In genomic region chrX:149940015-149940716, GRCh38 we compare ENCODE assay signal across 8 cellular contexts. TPM values are rescaled to one million over a fixed set of nuclear protein-coding genes. Genes with fewer than 3 reads are reported as not detected.
DNase-seq lines count a peak whose midpoint lies in the region; ATAC-seq lines count a peak whose summit lies in the region.

No MANE protein-coding gene starts in this region.

- H3K36me3 Mint-ChIP-seq in effector memory CD8-positive, alpha-beta T cell (ENCODE audit: insufficient read depth): peaks cover 15% of the 10 kb centered on the region

- peak overlapping the region; percentile 80 for H4K91ac ChIP-seq in mesenchymal stem cell (ENCODE audit: low read length)

- no peaks in the 10 kb centered on the region for H3K27me3 Mint-ChIP-seq in effector memory CD8-positive, alpha-beta T cell

- no peak overlapping the region for H3K23ac ChIP-seq in mesenchymal stem cell (ENCODE audit: low read length in 2 of 2)

- H4K8ac ChIP-seq in mesenchymal stem cell (ENCODE audit: low read length): no peak overlapping the region

- peak; percentile 41 for ATAC-seq in GM21360 (IDR thresholded peaks at IDR 0.05; ENCODE audit: unreplicated experiment)
- peak; percentile 58 for ATAC-seq in effector memory CD8-positive, alpha-beta T cell (replicated peaks)

- H3K27ac ChIP-seq in mesenchymal stem cell (ENCODE audit: low read length, poor library complexity, severe bottlenecking): peak overlapping the region; percentile 99

- H3K27ac Mint-ChIP-seq in effector memory CD8-positive, alpha-beta T cell: peak overlapping the region; percentile 35 to 84

- H3K14ac ChIP-seq in mesenchymal stem cell (ENCODE audit: low read length in 2 of 2): no peak overlapping the region

- H3K4me3 Mint-ChIP-seq in effector memory CD8-positive, alpha-beta T cell: peak overlapping the region; percentile 90 to 91

- H3K18ac ChIP-seq in mesenchymal stem cell (ENCODE audit: low read depth in 1 of 2, low read length in 2 of 2): peak overlapping the region; percentile 54 to 87

- H3K4me3 ChIP-seq in mesenchymal stem cell (ENCODE audit: insufficient read depth in 1 of 2, low read depth in 1 of 2, low read length in 2 of 2): peak overlapping the region; percentile 62 to 69

- H2BK120ac ChIP-seq in mesenchymal stem cell (ENCODE audit: low read depth, low read length): no peak overlapping the region

- H2BK15ac ChIP-seq in mesenchymal stem cell (ENCODE audit: low read depth, poor library complexity, severe bottlenecking): no peak overlapping the region

- no peak overlapping the region for H2AFZ ChIP-seq in mesenchymal stem cell (ENCODE audit: low read depth, low read length)

- no peaks in the 10 kb centered on the region for H3K9me3 ChIP-seq in mesenchymal stem cell (ENCODE audit: control insufficient read depth, low read length)

- DNase-seq in Caki2 (ENCODE audit: low read depth) (peak; percentile 97), HT-29 (ENCODE audit: low spot score) (peak; percentile 96), mesenchymal stem cell (peak; percentile 97)
- peak; percentile 85 for DNase-seq in NK-92 treated with Interleukin-12 subunit alpha and Interleukin-12 subunit beta, amount 100 ng/mL, for 24 hours (lab: John Stamatoyannopoulos, UW)
- DNase-seq in activated CD8-positive, alpha-beta memory T cell treated with anti-CD3 and anti-CD28 coated beads for 48 hours (ENCODE audit: low read depth in 2 of 3, low spot score in 2 of 3): peak; percentile 47 to 76 (median 54)
- DNase-seq in effector memory CD8-positive, alpha-beta T cell: peak; percentile 85 to 87 (median 85)
- peak; percentile 66 for DNase-seq in stimulated activated CD8-positive, alpha-beta memory T cell treated with anti-CD3 and anti-CD28 coated beads, Interleukin-12 subunit alpha, Interleukin-12 subunit beta, amount 100 ng/mL, for 24 hours (ENCODE audit: extremely low read depth)

- H2AK5ac ChIP-seq in mesenchymal stem cell (ENCODE audit: low read length, severe bottlenecking): no peak overlapping the region

- peaks cover 5% of the 10 kb centered on the region for H3K4me1 ChIP-seq in mesenchymal stem cell (ENCODE audit: control insufficient read depth, insufficient read depth, low read depth, low read length)

- H3K4ac ChIP-seq in mesenchymal stem cell (ENCODE audit: low read depth in 1 of 2, low read length in 2 of 2): peak overlapping the region in 1 of 2 experiments; percentile 28

- H2BK5ac ChIP-seq in mesenchymal stem cell (ENCODE audit: low read depth, low read length, poor library complexity, severe bottlenecking): peak overlapping the region; percentile 66

- H3K36me3 ChIP-seq in mesenchymal stem cell (ENCODE audit: control insufficient read depth in 1 of 2, insufficient read depth in 2 of 2, low read depth in 1 of 2, low read length in 2 of 2): peaks cover 3% of the 10 kb centered on the region in 2 experiments

- H3K4me1 Mint-ChIP-seq in effector memory CD8-positive, alpha-beta T cell (ENCODE audit: low read depth in 2 of 2): peaks cover 0 to 6% of the 10 kb centered on the region in 2 donors

- H2BK12ac ChIP-seq in mesenchymal stem cell (ENCODE audit: low read length in 2 of 2): no peak overlapping the region

- H3K9me3 Mint-ChIP-seq in effector memory CD8-positive, alpha-beta T cell: no peaks in the 10 kb centered on the region

- in situ Hi-C loops in Caki2 (cut with HindIII; ENCODE audit: low pct_unique_long_range_greater_than_20kb, low sequenced_read_pairs): no loop called here

- peaks cover 1% of the 10 kb centered on the region for H3K79me1 ChIP-seq in mesenchymal stem cell (replicated peaks; ENCODE audit: low read length, poor library complexity, severe bottlenecking)

- H3K27me3 ChIP-seq in mesenchymal stem cell (ENCODE audit: control insufficient read depth in 1 of 2, insufficient read depth in 1 of 2, low read length in 2 of 2): no peaks in the 10 kb centered on the region

- peak overlapping the region; percentile 89 for H3K9ac ChIP-seq in mesenchymal stem cell (ENCODE audit: low read length)

- WGBS in mesenchymal stem cell: 1% methylated on average over 24 of the region's 27 CpGs

- H3K4me2 ChIP-seq in mesenchymal stem cell (ENCODE audit: low read length, poor library complexity, severe bottlenecking): peak overlapping the region; percentile 61

RNA-seq across cellular contexts. Expression of gene EOLA2, which starts 1.9 kb away (rescaled TPM):
- total RNA-seq in Caki2 (2014; rRNA removed; shearing (Covaris generic); ENCODE audit: low replicate concordance): 52.0 and 55.3 TPM in 2 replicates
- 45.0 and 45.6 TPM in 2 replicates for total RNA-seq in HT-29 (2014; rRNA removed; shearing (Covaris generic))
- polyA plus RNA-seq in mesenchymal stem cell (2013, experiment 1 of 2): 24.5 TPM
- polyA plus RNA-seq in mesenchymal stem cell (2013, experiment 2 of 2): 23.2 TPM

RNA-seq across cellular contexts. Expression of gene HSFX4, which starts 10.8 kb away (rescaled TPM):
- not detected in 2 replicates for total RNA-seq in Caki2 (2014; rRNA removed; shearing (Covaris generic); ENCODE audit: low replicate concordance)
- total RNA-seq in HT-29 (2014; rRNA removed; shearing (Covaris generic)): 0.47 TPM in 1 of 2 replicates, not detected in the other
- not detected for polyA plus RNA-seq in mesenchymal stem cell (2013, experiment 1 of 2)
- polyA plus RNA-seq in mesenchymal stem cell (2013, experiment 2 of 2): not detected

RNA-seq across cellular contexts. Expression of gene MAGEA8, which starts 59.2 kb away (rescaled TPM):
- not detected in 2 replicates for total RNA-seq in Caki2 (2014; rRNA removed; shearing (Covaris generic); ENCODE audit: low replicate concordance)
- not detected in 2 replicates for total RNA-seq in HT-29 (2014; rRNA removed; shearing (Covaris generic))
- polyA plus RNA-seq in mesenchymal stem cell (2013, experiment 1 of 2): not detected
- not detected for polyA plus RNA-seq in mesenchymal stem cell (2013, experiment 2 of 2)

Comparison
In these comparisons a context has a peak if more than half of its experiments do, and no peak if none do; other contexts are left out.
1. Peak in every context shown above with its lines: DNase-seq, ATAC-seq, H3K4me3 ChIP-seq and H3K27ac ChIP-seq.